In genomic region chr9:21766096-21766495, GRCh38 we compare ENCODE assay signal across 8 cellular contexts. TPM values are rescaled to one million over a fixed set of nuclear protein-coding genes. Genes with fewer than 3 reads are reported as not detected.
"Had no signal": no experiment of that assay in that cellular context is flagged by ENCODE, and none has a peak within 500 bp of the region (broad histone marks: within the 10 kb centered on the region; RNA-seq: fewer than 3 reads in every experiment).

No MANE protein-coding gene starts in this region.

- H2AFZ ChIP-seq: GM23338 had no signal

- H3K4me2 ChIP-seq: GM23338 had no signal

- FAIRE-seq: H1, H54, K562 had no signal

- ATAC-seq: GM23338, K562 had no signal

- H3K4me3 ChIP-seq: GM23338, K562 had no signal

- DNase-seq: H9, HCEC 1CT, IMR-90, KG1 had no signal

RNA-seq across cellular contexts. Expression of gene MTAP, which starts 36.3 kb away (rescaled TPM):
- polyA plus RNA-seq: K562 had no signal
